Comparison of ENCODE assay signal across 10 cellular contexts in genomic region chrX:19535481-19535880, GRCh38. TPM values are rescaled to one million over a fixed set of nuclear protein-coding genes. Genes with fewer than 3 reads are reported as not detected.
DNase-seq lines count a peak whose midpoint lies in the region; ATAC-seq and TF ChIP-seq lines count a peak whose summit lies in the region.
"Had no signal": no experiment of that assay in that cellular context is flagged by ENCODE, and none has a peak within 500 bp of the region (broad histone marks: within the 10 kb centered on the region; RNA-seq: fewer than 3 reads in every experiment).

No MANE protein-coding gene starts in this region.

- TF ChIP-seq POLR2A in breast epithelium (IDR thresholded peaks at IDR 0.05): no peak

- H3K4me2 ChIP-seq in OCI-LY7 (ENCODE audit: low read length): no peak overlapping the region

- no peak overlapping the region for H3K4me3 Mint-ChIP-seq in MCF 10A (ENCODE audit: unreplicated experiment)
- H3K4me3 Mint-ChIP-seq in activated naive CD8-positive, alpha-beta T cell treated with anti-CD3 and anti-CD28 coated beads, Interleukin-2, amount 50 U/mL, for 24 hours: no peak overlapping the region
- H3K4me3 Mint-ChIP-seq: naive thymus-derived CD4-positive, alpha-beta T cell; stimulated activated naive B cell treated with anti-CD40 and anti-IgM and Interleukin-4, amounts not matched to agents 10 μg/mL and 1 μg/mL and 100 μg/mL, for 72 hours had no signal

- ATAC-seq in upper lobe of right lung: peak; percentile 30
- no peak for ATAC-seq in activated naive CD8-positive, alpha-beta T cell treated with anti-CD3 and anti-CD28 coated beads, Interleukin-2, amount 50 U/mL, for 24 hours
- no peak for ATAC-seq in HG02840 (IDR thresholded peaks at IDR 0.05; ENCODE audit: low FRiP score, unreplicated experiment)
- ATAC-seq in HG02973 (IDR thresholded peaks at IDR 0.05; ENCODE audit: unreplicated experiment): no peak
- ATAC-seq: naive thymus-derived CD4-positive, alpha-beta T cell; stimulated activated naive B cell treated with anti-CD40 and anti-IgM and Interleukin-4, amounts not matched to agents 10 μg/mL and 1 μg/mL and 100 μg/mL, for 72 hours had no signal

- no peaks in the 10 kb centered on the region for H3K27me3 Mint-ChIP-seq in MCF 10A (ENCODE audit: insufficient read depth, unreplicated experiment)
- H3K27me3 Mint-ChIP-seq in activated naive CD8-positive, alpha-beta T cell treated with anti-CD3 and anti-CD28 coated beads, Interleukin-2, amount 50 U/mL, for 24 hours: no peaks in the 10 kb centered on the region
- H3K27me3 Mint-ChIP-seq: naive thymus-derived CD4-positive, alpha-beta T cell; stimulated activated naive B cell treated with anti-CD40 and anti-IgM and Interleukin-4, amounts not matched to agents 10 μg/mL and 1 μg/mL and 100 μg/mL, for 72 hours had no signal

- no peak overlapping the region for H3K27ac Mint-ChIP-seq in MCF 10A (ENCODE audit: low read depth, unreplicated experiment)
- no peak overlapping the region for H3K27ac Mint-ChIP-seq in activated naive CD8-positive, alpha-beta T cell treated with anti-CD3 and anti-CD28 coated beads, Interleukin-2, amount 50 U/mL, for 24 hours
- H3K27ac Mint-ChIP-seq: stimulated activated naive B cell treated with anti-CD40 and anti-IgM and Interleukin-4, amounts not matched to agents 10 μg/mL and 1 μg/mL and 100 μg/mL, for 72 hours had no signal

- no peaks in the 10 kb centered on the region for H3K36me3 ChIP-seq in breast epithelium
- H3K36me3 ChIP-seq in OCI-LY7 (ENCODE audit: insufficient read depth, low read length): no peaks in the 10 kb centered on the region
- no peaks in the 10 kb centered on the region for H3K36me3 ChIP-seq in upper lobe of right lung

- BruUV-seq in MCF 10A (replicated peaks; lab: Mats Ljungman, UMichigan) (TSS peak; percentile 89), OCI-LY7 (replicated peaks; lab: Mats Ljungman, UMichigan) (TSS peak; percentile 88)

- CTCF ChIA-PET in MCF 10A (lab: Yijun Ruan, JAX) (interaction anchor here (0.6 to 4.0 kb wide), 30 partner anchors 8 to 1184 kb away, joined by 3 to 38 read pairs (median 4); no protein-coding TSS in a partner anchor), OCI-LY7 (lab: Charles Lee; ENCODE audit: unreplicated experiment) (interaction anchor here (0.5 kb wide), 1 partner anchor 144 kb away, joined by 3 read pairs; no protein-coding TSS in a partner anchor)

- H3K79me2 ChIP-seq in OCI-LY7 (ENCODE audit: insufficient read depth, low read depth, low read length): no peaks in the 10 kb centered on the region

- peaks cover 6% of the 10 kb centered on the region for H3K36me3 Mint-ChIP-seq in MCF 10A (ENCODE audit: insufficient read depth, unreplicated experiment)
- H3K36me3 Mint-ChIP-seq in activated naive CD8-positive, alpha-beta T cell treated with anti-CD3 and anti-CD28 coated beads, Interleukin-2, amount 50 U/mL, for 24 hours (ENCODE audit: low read depth): peaks cover 5% of the 10 kb centered on the region

- no peaks in the 10 kb centered on the region for H3K4me1 Mint-ChIP-seq in MCF 10A (ENCODE audit: insufficient read depth, unreplicated experiment)
- H3K4me1 Mint-ChIP-seq in activated naive CD8-positive, alpha-beta T cell treated with anti-CD3 and anti-CD28 coated beads, Interleukin-2, amount 50 U/mL, for 24 hours: no peaks in the 10 kb centered on the region
- H3K4me1 Mint-ChIP-seq: stimulated activated naive B cell treated with anti-CD40 and anti-IgM and Interleukin-4, amounts not matched to agents 10 μg/mL and 1 μg/mL and 100 μg/mL, for 72 hours had no signal

- H3K27ac ChIP-seq in breast epithelium (no peak overlapping the region), OCI-LY7 (ENCODE audit: low read depth, low read length, poor library complexity, severe bottlenecking) (no peak overlapping the region), upper lobe of right lung (no peak overlapping the region)

- no peaks in the 10 kb centered on the region for H4K20me1 ChIP-seq in OCI-LY7 (ENCODE audit: insufficient read depth, low read length)

- H3K9me3 ChIP-seq in breast epithelium (no peaks in the 10 kb centered on the region), OCI-LY7 (ENCODE audit: low read length) (no peaks in the 10 kb centered on the region), upper lobe of right lung (no peaks in the 10 kb centered on the region)

- no peaks in the 10 kb centered on the region for H3K4me1 ChIP-seq in breast epithelium
- H3K4me1 ChIP-seq in OCI-LY7 (ENCODE audit: insufficient read depth, low read length, poor library complexity, severe bottlenecking): no peaks in the 10 kb centered on the region
- H3K4me1 ChIP-seq in upper lobe of right lung: no peaks in the 10 kb centered on the region

- H3K4me3 ChIP-seq in breast epithelium (no peak overlapping the region), OCI-LY7 (ENCODE audit: low read depth, low read length, poor library complexity, severe bottlenecking) (no peak overlapping the region), upper lobe of right lung (no peak overlapping the region)

- peaks cover 1% of the 10 kb centered on the region for H3K9me3 Mint-ChIP-seq in MCF 10A (ENCODE audit: unreplicated experiment)
- no peaks in the 10 kb centered on the region for H3K9me3 Mint-ChIP-seq in activated naive CD8-positive, alpha-beta T cell treated with anti-CD3 and anti-CD28 coated beads, Interleukin-2, amount 50 U/mL, for 24 hours
- H3K9me3 Mint-ChIP-seq: stimulated activated naive B cell treated with anti-CD40 and anti-IgM and Interleukin-4, amounts not matched to agents 10 μg/mL and 1 μg/mL and 100 μg/mL, for 72 hours had no signal

- POLR2A ChIA-PET in MCF 10A (lab: Yijun Ruan, JAX): interaction anchor here (1.6 kb wide), 1 partner anchor 163 kb away, joined by 4 read pairs; no protein-coding TSS in a partner anchor
- POLR2A ChIA-PET in OCI-LY7 (lab: Charles Lee): interaction anchor here (0.8 kb wide), 1 partner anchor 21 kb away, joined by 5 read pairs; no protein-coding TSS in a partner anchor

- intact Hi-C loops in MCF 10A (cut with micrococcal nuclease): loop anchor here (1.0 kb wide), 1 partner anchor 163 kb away; no protein-coding TSS in a partner anchor
- intact Hi-C loops in breast epithelium (cut with DNase I; ENCODE audit: low total_unique reads): no loop called here
- intact Hi-C loops in OCI-LY7 (cut with micrococcal nuclease; ENCODE audit: unreplicated experiment): loop anchor here (2.0 kb wide), 1 partner anchor 163 kb away; no protein-coding TSS in a partner anchor
- intact Hi-C loops in upper lobe of right lung (cut with DNase I): no loop called here

- DNase-seq in MCF 10A (ENCODE audit: unreplicated experiment) (peak; percentile 34), breast epithelium (ENCODE audit: low spot score in 2 of 2) (no peak), OCI-LY7 (ENCODE audit: low spot score) (peak; percentile 26), fibroblast of peridontal ligament (ENCODE audit: extremely low read depth) (peak; percentile 46), upper lobe of right lung (no peak)
- no peak for DNase-seq in activated naive CD8-positive, alpha-beta T cell treated with anti-CD3 and anti-CD28 coated beads, Interleukin-2, amount 50 U/mL, for 24 hours
- DNase-seq: naive thymus-derived CD4-positive, alpha-beta T cell; stimulated activated naive B cell treated with anti-CD40 and anti-IgM and Interleukin-4, amounts not matched to agents 10 μg/mL and 1 μg/mL and 100 μg/mL, for 72 hours had no signal

- H3K9me2 ChIP-seq in OCI-LY7 (ENCODE audit: insufficient read depth, low read length): no peaks in the 10 kb centered on the region

- peak; percentile 13 for TF ChIP-seq CTCF in MCF 10A (IDR thresholded peaks at IDR 0.05; ENCODE audit: unreplicated experiment)
- TF ChIP-seq CTCF in breast epithelium (IDR thresholded peaks at IDR 0.05): no peak
- peak; percentile 60 for TF ChIP-seq CTCF in OCI-LY7 (conservative IDR thresholded peaks at IDR 0.05; ENCODE audit: low read length)
- peak; percentile 26 for TF ChIP-seq CTCF in upper lobe of right lung (IDR thresholded peaks at IDR 0.05)

- H3K27me3 ChIP-seq in breast epithelium (peaks cover 0 to 11% of the 10 kb centered on the region in 2 donors), upper lobe of right lung (no peaks in the 10 kb centered on the region)

- no peak overlapping the region for H2AFZ ChIP-seq in OCI-LY7 (ENCODE audit: low read length)

RNA-seq across cellular contexts. Expression of gene MAP3K15, which starts 20.2 kb away (rescaled TPM):
- total RNA-seq in MCF 10A (2022) (not detected in 2 replicates), breast epithelium (not detected), OCI-LY7 (2022) (not detected in 2 replicates), upper lobe of right lung (2.1 TPM)
- not detected in 2 replicates for total RNA-seq in OCI-LY7 (2014; rRNA removed; shearing (Covaris generic))

Comparison
In these comparisons a context has a peak if more than half of its experiments do, and no peak if none do; other contexts are left out.
1. DNase-seq: peak in MCF 10A (single experiment), OCI-LY7 (single experiment) and fibroblast of peridontal ligament (single experiment); none in breast epithelium (0 of 2), upper lobe of right lung (single experiment) and activated naive CD8-positive, alpha-beta T cell treated with anti-CD3 and anti-CD28 coated beads, Interleukin-2, amount 50 U/mL, for 24 hours (single experiment).
2. CTCF ChIP-seq: peak in MCF 10A (single experiment), OCI-LY7 (single experiment) and upper lobe of right lung (single experiment); none in breast epithelium (0 of 3).
3. intact Hi-C loops: an anchor here in MCF 10A (1.0 kb wide) and OCI-LY7 (2.0 kb wide); none called in breast epithelium and upper lobe of right lung.